Comparison of ENCODE assay signal across 8 cellular contexts in genomic region chr3:28916713-28917499, GRCh38.
DNase-seq lines count a peak whose midpoint lies in the region; ATAC-seq, FAIRE-seq and TF ChIP-seq lines count a peak whose summit lies in the region.

No MANE protein-coding gene starts in this region.

- H3K9me3 Mint-ChIP-seq in chondrocyte (ENCODE audit: low read depth) = no peaks in the 10 kb centered on the region

- no peaks in the 10 kb centered on the region for H3K4me1 ChIP-seq in HepG2 (ENCODE audit: insufficient read depth, low read length)
- H3K4me1 ChIP-seq in suprapubic skin = peaks cover 12% of the 10 kb centered on the region

- no peak for TF ChIP-seq EP300 in HepG2 (IDR thresholded peaks at IDR 0.05; ENCODE audit: low read depth in 2 of 2, low read length in 2 of 2)
- TF ChIP-seq EP300 in HepG2 (CRISPR knock-in tag; IDR thresholded peaks at IDR 0.05; ENCODE audit: borderline replicate concordance) = no peak
- TF ChIP-seq EP300 in suprapubic skin (IDR thresholded peaks at IDR 0.05) = no peak

- no peak for TF ChIP-seq POLR2A in HepG2 (IDR thresholded peaks at IDR 0.05; ENCODE audit: insufficient read depth in 1 of 2, low read depth in 2 of 2, low read length in 2 of 2)
- no peak for TF ChIP-seq POLR2A in suprapubic skin (IDR thresholded peaks at IDR 0.05)

- intact Hi-C loops in HepG2 (cut with micrococcal nuclease; ENCODE audit: unreplicated experiment) = no loop called here

- TF ChIP-seq RAD21 in HepG2 (CRISPR knock-in tag; IDR thresholded peaks at IDR 0.05) = no peak

- ATAC-seq in GM18870 (IDR thresholded peaks at IDR 0.05; ENCODE audit: unreplicated experiment) = peak; percentile 91
- peak; percentile 77 for ATAC-seq in HG03025 (IDR thresholded peaks at IDR 0.05; ENCODE audit: low FRiP score, unreplicated experiment)
- ATAC-seq in HepG2 = peak; percentile 51

- H3K27me3 ChIP-seq in HepG2 (ENCODE audit: control insufficient read depth in 1 of 2, insufficient read depth in 2 of 2, low read length in 2 of 2) (no peaks in the 10 kb centered on the region), suprapubic skin (no peaks in the 10 kb centered on the region)

- TF ChIP-seq CTCF in chondrocyte (IDR thresholded peaks at IDR 0.05) (peak; percentile 84), HepG2 (CRISPR knock-in tag; IDR thresholded peaks at IDR 0.05) (0 out of 2 replicates have a peak, but pooled peaks have one; percentile 6), suprapubic skin (IDR thresholded peaks at IDR 0.05) (peak in 1 of 2 donors; percentile 29)

- no peak overlapping the region for H3K4me3 ChIP-seq in HepG2 (replicated peaks in 1 of 3; ENCODE audit: insufficient read depth in 1 of 3, low read depth in 2 of 3, low read length in 3 of 3)
- H3K4me3 ChIP-seq in suprapubic skin = peak overlapping the region; percentile 37

- in situ Hi-C loops in HepG2 (cut with HindIII; ENCODE audit: extremely low pct_ligation_motif_present, low pct_unique_long_range_greater_than_20kb) = no loop called here

- DNase-seq in C1 segment of cervical spinal cord (lab: John Stamatoyannopoulos, UW) (peak in 11 of 14 donors; percentile 20 to 84 (median 53)), NOMO-1 treated with dmso at 0.1 percent for 144 hours (lab: John Stamatoyannopoulos, UW; ENCODE audit: unreplicated experiment) (peak; percentile 70), chondrocyte (ENCODE audit: low spot score) (no peak), HepG2 (ENCODE audit: low spot score) (no peak), suprapubic skin (ENCODE audit: low spot score in 2 of 2) (no peak), NCI-H1930 (lab: John Stamatoyannopoulos, UW) (no peak)

- no peak overlapping the region for H2AFZ ChIP-seq in HepG2 (ENCODE audit: low read length)

- H3K27me3 Mint-ChIP-seq in chondrocyte (ENCODE audit: low read depth) = peaks cover 1% of the 10 kb centered on the region

- no peaks in the 10 kb centered on the region for H3K9me3 ChIP-seq in HepG2 (ENCODE audit: low read length)
- no peaks in the 10 kb centered on the region for H3K9me3 ChIP-seq in suprapubic skin

- no TSS peak for BruUV-seq in HepG2 (replicated peaks; lab: Mats Ljungman, UMichigan)

- H3K4me2 ChIP-seq in HepG2 (ENCODE audit: low read depth, low read length) = no peak overlapping the region

- peak overlapping the region; percentile 60 for H3K4me3 Mint-ChIP-seq in chondrocyte (ENCODE audit: unreplicated experiment)

- POLR2A ChIA-PET in HepG2 (lab: Yijun Ruan, JAX) = no interaction called here

- peaks cover 17% of the 10 kb centered on the region for H3K4me1 Mint-ChIP-seq in chondrocyte (ENCODE audit: low read depth)

- no peak overlapping the region for H3K9ac ChIP-seq in HepG2 (ENCODE audit: insufficient read depth, low read depth, low read length)

- CTCF ChIA-PET in HepG2 (lab: Yijun Ruan, JAX; ENCODE audit: low intra/inter-chr PET ratio, low total read pairs) = no interaction called here

- WGBS in HepG2 (ENCODE audit: low lambda C conversion rate) = 22% methylated on average over 14 of the region's 16 CpGs
- WGBS in suprapubic skin = 60% methylated on average over 16 of the region's 16 CpGs

- no peak for FAIRE-seq in HepG2 (lab: Jason Lieb, UNC)

- H3K36me3 ChIP-seq in HepG2 (replicated peaks in 1 of 2; ENCODE audit: control insufficient read depth in 1 of 2, insufficient read depth in 2 of 2, low read length in 2 of 2) = no peaks in the 10 kb centered on the region
- H3K36me3 ChIP-seq in suprapubic skin = no peaks in the 10 kb centered on the region

- H3K36me3 Mint-ChIP-seq in chondrocyte (ENCODE audit: low read depth) = no peaks in the 10 kb centered on the region

- H3K27ac Mint-ChIP-seq in chondrocyte (ENCODE audit: unreplicated experiment) = peak overlapping the region; percentile 28

- no peaks in the 10 kb centered on the region for H4K20me1 ChIP-seq in HepG2 (ENCODE audit: insufficient read depth, low read length)

- H3K27ac ChIP-seq in HepG2 (ENCODE audit: extremely low read length, insufficient read depth, low read length) (no peak overlapping the region), suprapubic skin (no peak overlapping the region)

- H3K79me2 ChIP-seq in HepG2 (ENCODE audit: insufficient read depth, low read length) = no peaks in the 10 kb centered on the region

TF ChIP-seq in HepG2, 621 proteins besides CTCF, POLR2A, EP300 and RAD21:
- peak; percentile 25; the same call in 1 of the 2 replicates for TF ChIP-seq STAG1 (CRISPR knock-in tag; IDR thresholded peaks at IDR 0.05)
- TF ChIP-seq ZNF276 (CRISPR knock-in tag; IDR thresholded peaks at IDR 0.05; ENCODE audit: low read depth) = no peak
TF ChIP-seq in HepG2: peak in this region for 1.

Comparison
In these comparisons a context has a peak if more than half of its experiments do, and no peak if none do; other contexts are left out.
1. DNase-seq: peak in C1 segment of cervical spinal cord (11 of 14) and NOMO-1 treated with dmso at 0.1 percent for 144 hours (single experiment); none in chondrocyte (single experiment), HepG2 (single experiment), suprapubic skin (0 of 2) and NCI-H1930 (0 of 2).
2. Peak in every context shown above with its lines, with median percentiles within 50 percentile points of each other: ATAC-seq.